Comparison of ENCODE assay signal across 9 cellular contexts in genomic region chr9:22331533-22331932, GRCh38.
"Had no signal": no experiment of that assay in that cellular context is flagged by ENCODE, and none has a peak within 500 bp of the region (broad histone marks: within the 10 kb centered on the region; RNA-seq: fewer than 3 reads in every experiment).

No MANE protein-coding gene starts in this region.

- H3K4me3 Mint-ChIP-seq: HFFc6 had no signal

- H3K9me3 Mint-ChIP-seq: HFFc6 had no signal

- H3K27ac ChIP-seq: GM23248, HL-60 had no signal

- FAIRE-seq: K562 had no signal

- H2AFZ ChIP-seq: GM23248 had no signal

- H3K36me3 ChIP-seq: HAP-1 had no signal

- H3K4me3 ChIP-seq: GM23248, HAP-1, K562 had no signal

- H3K9me3 ChIP-seq: HAP-1 had no signal

- H3K4me1 ChIP-seq: HAP-1 had no signal

- DNase-seq: GM23248, GOT3, H7, HFFc6, IMR-90 had no signal

- ATAC-seq: HCT116, K562 had no signal

- H3K9ac ChIP-seq: GM23248 had no signal
